In the genomic region with DNA sequence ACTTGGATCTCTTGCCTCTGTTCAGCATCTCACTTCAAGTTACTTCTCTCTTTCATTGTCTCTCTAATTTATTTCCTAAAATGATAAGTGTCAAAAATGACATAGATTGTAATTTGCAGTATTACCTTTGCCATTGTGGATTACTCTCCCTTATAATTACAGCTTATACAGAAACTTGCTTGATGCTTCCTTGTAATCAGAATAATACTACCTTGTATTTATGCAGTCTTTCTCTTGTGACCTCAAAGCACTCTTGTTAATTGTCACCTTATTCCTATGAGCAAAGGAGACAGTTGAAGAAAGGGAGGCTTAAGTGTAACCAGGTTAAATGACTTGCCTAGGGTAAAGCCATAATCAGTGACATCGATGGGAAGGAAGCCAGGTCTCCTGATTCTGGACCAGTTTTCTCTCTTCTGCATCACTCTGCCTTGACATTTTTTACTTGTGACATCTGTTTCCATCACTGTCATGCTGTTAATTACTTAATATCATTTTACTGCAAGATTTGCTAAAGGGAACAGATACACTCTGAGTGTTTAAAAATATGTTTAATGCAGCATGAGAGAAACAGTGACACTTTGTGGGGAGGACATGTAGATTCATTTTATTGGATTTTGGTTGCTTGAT, we compare ENCODE assay signal across 16 cellular contexts.
A peak's percentile ranks its signal among the peaks of the same experiment; 100 is the strongest.
DNase-seq lines count a peak whose midpoint lies in the region; ATAC-seq lines count a peak whose summit lies in the region.
"Had no signal": no experiment of that assay in that cellular context is flagged by ENCODE, and none has a peak within 500 bp of the region (broad histone marks: within the 10 kb centered on the region; RNA-seq: fewer than 3 reads in every experiment).

No MANE protein-coding gene starts in this region.

- H3K27ac Mint-ChIP-seq in CD4-positive, CD25-positive, alpha-beta regulatory T cell, result peak overlapping the region in 2 of 3 donors; percentile 21 to 25
- H3K27ac Mint-ChIP-seq: IgD-negative memory B cell had no signal

- no peak overlapping the region for H3K27ac ChIP-seq in CD4-positive, CD25-positive, alpha-beta regulatory T cell (ENCODE audit: insufficient read depth, low read length, poor library complexity, severe bottlenecking)
- H3K27ac ChIP-seq: C4-2B, GM23248 had no signal

- H3K4me3 ChIP-seq in CD4-positive, CD25-positive, alpha-beta regulatory T cell (ENCODE audit: low read depth, low read length), result no peak overlapping the region
- H3K4me3 ChIP-seq: GM23248, HAP-1 had no signal

- DNase-seq in CD4-positive, CD25-positive, alpha-beta regulatory T cell, result no peak
- peak; percentile 2 for DNase-seq in NCI-H1694 (lab: John Stamatoyannopoulos, UW)
- peak; percentile 68 for DNase-seq in NCI-H2227 (lab: John Stamatoyannopoulos, UW; ENCODE audit: unreplicated experiment)
- no peak for DNase-seq in activated naive CD4-positive, alpha-beta T cell treated with Interleukin-2 at 50 U/mL for 16 hours
- no peak for DNase-seq in stimulated activated CD4-positive, alpha-beta T cell treated with anti-CD3 and anti-CD28 coated beads, Interleukin-4, amount 100 ng/mL, for 24 hours
- DNase-seq in SKM-1 (lab: John Stamatoyannopoulos, UW; ENCODE audit: unreplicated experiment), result no peak
- DNase-seq: ACHN; CD4-positive, alpha-beta memory T cell; DMS153; DMS79; GDM1; GM23248 had no signal

- ATAC-seq in CD4-positive, CD25-positive, alpha-beta regulatory T cell (ENCODE audit: low read depth in 2 of 2), result no peak
- ATAC-seq: HepG2 had no signal

- H3K36me3 ChIP-seq in CD4-positive, CD25-positive, alpha-beta regulatory T cell (ENCODE audit: control insufficient read depth, insufficient read depth, low read length), result no peaks in the 10 kb centered on the region
- H3K36me3 ChIP-seq: HAP-1 had no signal

- H3K9me3 Mint-ChIP-seq in CD4-positive, CD25-positive, alpha-beta regulatory T cell, result peaks cover 0 to 2% (median 0%) of the 10 kb centered on the region in 7 donors

- H3K27me3 Mint-ChIP-seq in CD4-positive, CD25-positive, alpha-beta regulatory T cell, result peaks cover 8% of the 10 kb centered on the region
- H3K27me3 Mint-ChIP-seq: IgD-negative memory B cell had no signal

- H3K4me1 Mint-ChIP-seq in CD4-positive, CD25-positive, alpha-beta regulatory T cell, result peaks cover 0 to 11% (median 1%) of the 10 kb centered on the region in 4 donors
- H3K4me1 Mint-ChIP-seq: IgD-negative memory B cell had no signal

- no peaks in the 10 kb centered on the region for H3K36me3 Mint-ChIP-seq in CD4-positive, CD25-positive, alpha-beta regulatory T cell
- H3K36me3 Mint-ChIP-seq: CD4-positive, alpha-beta memory T cell; IgD-negative memory B cell had no signal

- H3K4me3 Mint-ChIP-seq in CD4-positive, CD25-positive, alpha-beta regulatory T cell, result no peak overlapping the region
- H3K4me3 Mint-ChIP-seq: CD4-positive, alpha-beta memory T cell; IgD-negative memory B cell had no signal

- no peaks in the 10 kb centered on the region for H3K9me3 ChIP-seq in CD4-positive, CD25-positive, alpha-beta regulatory T cell (ENCODE audit: control insufficient read depth in 2 of 2, low read length in 2 of 2)
- H3K9me3 ChIP-seq: HAP-1 had no signal

- H3K4me1 ChIP-seq in CD4-positive, CD25-positive, alpha-beta regulatory T cell (ENCODE audit: control insufficient read depth, insufficient read depth, low read length, poor library complexity, severe bottlenecking), result no peaks in the 10 kb centered on the region
- H3K4me1 ChIP-seq: HAP-1 had no signal

- H3K27me3 ChIP-seq in CD4-positive, CD25-positive, alpha-beta regulatory T cell (ENCODE audit: control insufficient read depth, insufficient read depth, low read length), result no peaks in the 10 kb centered on the region

Comparison
In these comparisons a context has a peak if more than half of its experiments do, and no peak if none do; other contexts are left out.
1. DNase-seq: peak in NCI-H1694 (single experiment) and NCI-H2227 (single experiment); none in CD4-positive, CD25-positive, alpha-beta regulatory T cell (0 of 3), activated naive CD4-positive, alpha-beta T cell treated with Interleukin-2 at 50 U/mL for 16 hours (single experiment), stimulated activated CD4-positive, alpha-beta T cell treated with anti-CD3 and anti-CD28 coated beads, Interleukin-4, amount 100 ng/mL, for 24 hours (single experiment) and SKM-1 (single experiment).